14 cellular contexts compared by ENCODE assay signal in genomic region chr6:148385379-148385778, GRCh38. TPM values are rescaled to one million over a fixed set of nuclear protein-coding genes. Genes with fewer than 3 reads are reported as not detected.
DNase-seq lines count a peak whose midpoint lies in the region; ATAC-seq and TF ChIP-seq lines count a peak whose summit lies in the region.
"Had no signal": no experiment of that assay in that cellular context is flagged by ENCODE, and none has a peak within 500 bp of the region (broad histone marks: within the 10 kb centered on the region; RNA-seq: fewer than 3 reads in every experiment).

No MANE protein-coding gene starts in this region.

- H4K20me1 ChIP-seq in IMR-90 (ENCODE audit: insufficient read depth, low read length), result peaks cover 10% of the 10 kb centered on the region; the same call in 1 of the 2 replicates
- H4K20me1 ChIP-seq: BLaER1 treated with 17β-estradiol and CSF1 and Interleukin-3, amounts not matched to agents 10 nM and 100 nM had no signal

- peaks cover 60% of the 10 kb centered on the region for H3K4me1 ChIP-seq in left ventricle myocardium inferior
- peaks cover 3% of the 10 kb centered on the region for H3K4me1 ChIP-seq in IMR-90 (ENCODE audit: control insufficient read depth, insufficient read depth, low read length)

- H2BK15ac ChIP-seq in IMR-90 (ENCODE audit: low read depth, low read length), result no peak overlapping the region

- WGBS in IMR-90 (ENCODE audit: extremely low coverage in 2 of 2, insufficient read length in 1 of 2), 2 experiments, result no CpG with 5 or more reads among the region's 2 CpGs

- H3K18ac ChIP-seq in IMR-90 (ENCODE audit: low read depth, low read length), result no peak overlapping the region

- no peak overlapping the region for H3K23ac ChIP-seq in IMR-90 (ENCODE audit: low read depth, low read length)

- H3K4me3 Mint-ChIP-seq in dendritic cell treated with granulocyte-macrophage colony-stimulating factor and Interleukin-4, amounts not matched to agents 40 ng/mL and 50 ng/mL, for 4 days, result no peak overlapping the region
- H3K4me3 Mint-ChIP-seq: CD4-positive, alpha-beta T cell had no signal

- no peak for TF ChIP-seq POLR2A in IMR-90 (IDR thresholded peaks at IDR 0.05; ENCODE audit: low read depth, low read length)

- no peak overlapping the region for H2AK5ac ChIP-seq in IMR-90 (ENCODE audit: low read depth, low read length)

- no peak overlapping the region for H2AFZ ChIP-seq in IMR-90 (replicated peaks; ENCODE audit: low read length, poor library complexity)

- H2BK120ac ChIP-seq in IMR-90 (ENCODE audit: low read depth, low read length), result no peak overlapping the region

- ATAC-seq in Right ventricle myocardium superior (ENCODE audit: poor library complexity) (no peak), IMR-90 (ENCODE audit: low read depth) (no peak), left lobe of liver (no peak), GM21529 (IDR thresholded peaks at IDR 0.05; ENCODE audit: unreplicated experiment) (no peak)

- H3K56ac ChIP-seq in IMR-90 (ENCODE audit: extremely low read depth, insufficient read depth, low read length), result no peak overlapping the region

- no peak overlapping the region for H2BK5ac ChIP-seq in IMR-90 (ENCODE audit: low read depth, low read length, poor library complexity, severe bottlenecking)

- DNase-seq in left ventricle myocardium inferior (no peak), Right ventricle myocardium superior (no peak), IMR-90 (no peak), left lobe of liver (ENCODE audit: low spot score) (peak; percentile 29), NCI-H2171 (lab: John Stamatoyannopoulos, UW) (no peak)
- DNase-seq in activated CD4-positive, alpha-beta T cell treated with anti-CD3 and anti-CD28 coated beads, Interleukin-2, amount 50 U/mL, for 48 hours, result no peak
- DNase-seq: 8988T; Calu3; CD4-positive, alpha-beta T cell; DMS 273 treated with DMSO at 0.1 percent for 48 hours; H9 had no signal

- TF ChIP-seq RAD21 in IMR-90 (IDR thresholded peaks at IDR 0.05; ENCODE audit: low read length), result no peak

- peaks cover 2% of the 10 kb centered on the region for H3K27me3 Mint-ChIP-seq in dendritic cell treated with granulocyte-macrophage colony-stimulating factor and Interleukin-4, amounts not matched to agents 40 ng/mL and 50 ng/mL, for 4 days

- no peak overlapping the region for H4K91ac ChIP-seq in IMR-90 (ENCODE audit: insufficient read depth, low read depth, low read length)

- TF ChIP-seq CTCF in left ventricle myocardium inferior (IDR thresholded peaks at IDR 0.05; ENCODE audit: borderline replicate concordance), result no peak
- TF ChIP-seq CTCF in IMR-90 (conservative IDR thresholded peaks at IDR 0.05; ENCODE audit: low read depth, low read length), result no peak

- dilution Hi-C loops in IMR-90 (cut with HindIII; ENCODE audit: low sequenced_read_pairs, unreplicated experiment), result no loop called here

- in situ Hi-C loops in IMR-90 (cut with MboI; ENCODE audit: low sequenced_read_pairs), result no loop called here

- no peak overlapping the region for H3K9ac ChIP-seq in IMR-90 (ENCODE audit: low read depth, low read length)
- H3K9ac ChIP-seq: BLaER1 treated with 17β-estradiol and CSF1 and Interleukin-3, amounts not matched to agents 10 nM and 100 nM had no signal

- H2AK9ac ChIP-seq in IMR-90 (replicated peaks; ENCODE audit: low read depth, low read length, poor library complexity), result no peak overlapping the region

- POLR2A ChIA-PET in IMR-90 (lab: Charles Lee; ENCODE audit: unreplicated experiment), result no interaction called here

- H3K4me3 ChIP-seq in left ventricle myocardium inferior (no peak overlapping the region), IMR-90 (ENCODE audit: insufficient read depth, low read depth, low read length) (no peak overlapping the region)
- H3K4me3 ChIP-seq: BLaER1 treated with 17β-estradiol and CSF1 and Interleukin-3, amounts not matched to agents 10 nM and 100 nM had no signal

- peaks cover 3% of the 10 kb centered on the region; the same call in 1 of the 2 replicates for H3K9me1 ChIP-seq in IMR-90 (ENCODE audit: insufficient read depth, low read length)

- no peak overlapping the region for H3K14ac ChIP-seq in IMR-90 (replicated peaks; ENCODE audit: low read depth, low read length)

- peaks cover 28 to 55% of the 10 kb centered on the region in 2 experiments for H3K79me1 ChIP-seq in IMR-90 (ENCODE audit: low read depth in 1 of 2, low read length in 2 of 2)

- H3K4me1 Mint-ChIP-seq in dendritic cell treated with granulocyte-macrophage colony-stimulating factor and Interleukin-4, amounts not matched to agents 40 ng/mL and 50 ng/mL, for 4 days (ENCODE audit: low read depth), result peaks cover 71% of the 10 kb centered on the region

- H3K27ac Mint-ChIP-seq in dendritic cell treated with granulocyte-macrophage colony-stimulating factor and Interleukin-4, amounts not matched to agents 40 ng/mL and 50 ng/mL, for 4 days, result peak overlapping the region; percentile 16
- H3K27ac Mint-ChIP-seq: CD4-positive, alpha-beta T cell had no signal

- H3K27ac ChIP-seq in left ventricle myocardium inferior (replicated peaks) (peak overlapping the region; percentile 9), IMR-90 (ENCODE audit: insufficient read depth, low read length) (no peak overlapping the region)

- no peak overlapping the region for H4K8ac ChIP-seq in IMR-90 (ENCODE audit: low read depth in 2 of 2, low read length in 2 of 2)

- H3K4ac ChIP-seq in IMR-90 (ENCODE audit: low read depth, low read length), result no peak overlapping the region

- H2BK20ac ChIP-seq in IMR-90 (ENCODE audit: low read depth, low read length), result no peak overlapping the region

- CTCF ChIA-PET in IMR-90 (lab: Yijun Ruan, JAX), result interaction anchor here (1.3 kb wide), 1 partner anchor 10 kb away, joined by 4 read pairs; no protein-coding TSS in a partner anchor

- H3K36me3 ChIP-seq in left ventricle myocardium inferior (peaks cover 5% of the 10 kb centered on the region), IMR-90 (ENCODE audit: control insufficient read depth, insufficient read depth, low read length) (peaks cover 3% of the 10 kb centered on the region; the same call in 1 of the 2 replicates)
- H3K36me3 ChIP-seq: BLaER1 treated with 17β-estradiol and CSF1 and Interleukin-3, amounts not matched to agents 10 nM and 100 nM had no signal

- BruUV-seq in IMR-90 (replicated peaks; lab: Mats Ljungman, UMichigan), result no TSS peak

- peaks cover 16% of the 10 kb centered on the region for H3K36me3 Mint-ChIP-seq in dendritic cell treated with granulocyte-macrophage colony-stimulating factor and Interleukin-4, amounts not matched to agents 40 ng/mL and 50 ng/mL, for 4 days (ENCODE audit: low read depth)

- no peak overlapping the region for H3K4me2 ChIP-seq in IMR-90 (ENCODE audit: low read depth, low read length)

- H3K9me3 Mint-ChIP-seq in dendritic cell treated with granulocyte-macrophage colony-stimulating factor and Interleukin-4, amounts not matched to agents 40 ng/mL and 50 ng/mL, for 4 days, result no peaks in the 10 kb centered on the region
- H3K9me3 Mint-ChIP-seq: CD4-positive, alpha-beta T cell; H9 had no signal

- H3K27me3 ChIP-seq in left ventricle myocardium inferior (ENCODE audit: low read depth), result no peaks in the 10 kb centered on the region
- no peaks in the 10 kb centered on the region for H3K27me3 ChIP-seq in IMR-90 (ENCODE audit: control insufficient read depth, insufficient read depth, low read length)

- H4K5ac ChIP-seq in IMR-90 (ENCODE audit: low read depth, low read length), result no peak overlapping the region

- H3K9me3 ChIP-seq in left ventricle myocardium inferior (replicated peaks) (no peaks in the 10 kb centered on the region), IMR-90 (ENCODE audit: control insufficient read depth, insufficient read depth, low read length) (no peaks in the 10 kb centered on the region)
- H3K9me3 ChIP-seq: BLaER1 treated with 17β-estradiol and CSF1 and Interleukin-3, amounts not matched to agents 10 nM and 100 nM had no signal

- intact Hi-C loops in left ventricle myocardium inferior (cut with micrococcal nuclease), result no loop called here
- intact Hi-C loops in Right ventricle myocardium superior (cut with DNase I), result no loop called here
- intact Hi-C loops in IMR-90 (cut with micrococcal nuclease), result no loop called here
- intact Hi-C loops in dendritic cell treated with granulocyte-macrophage colony-stimulating factor and Interleukin-4, amounts not matched to agents 40 ng/mL and 50 ng/mL, for 4 days (cut with micrococcal nuclease), result no loop called here

TF ChIP-seq in IMR-90, 13 proteins besides CTCF, POLR2A, EP300 and RAD21:
- TF ChIP-seq CEBPB (IDR thresholded peaks at IDR 0.05; ENCODE audit: low read depth, low read length) (peak; percentile 50), NFE2L2 (IDR thresholded peaks at IDR 0.05; ENCODE audit: low read depth, low read length) (no peak), MXI1 (IDR thresholded peaks at IDR 0.05; ENCODE audit: borderline replicate concordance, low read depth, low read length) (no peak)

RNA-seq across cellular contexts. Expression of gene SASH1, which starts 42.7 kb away (rescaled TPM):
- total RNA-seq in left ventricle myocardium inferior (22.5 TPM), Right ventricle myocardium superior (35.8 TPM), IMR-90 (2012; rRNA removed) (16.5 and 20.3 TPM in 2 replicates), left lobe of liver (14.0 TPM)
- 11.6 and 11.7 TPM in 2 replicates for polyA plus RNA-seq in IMR-90 (2012; rRNA removed)
- 6.7 and 8.2 TPM in 2 replicates for polyA plus RNA-seq in IMR-90 (2012; cell fraction: cytosol; rRNA removed)
- 13.3 and 28.8 TPM in 2 replicates for polyA plus RNA-seq in IMR-90 (2012; cell fraction: nucleus; rRNA removed; ENCODE audit: low replicate concordance)
